9 cellular contexts compared by ENCODE assay signal in genomic region chr10:26881600-26882331, GRCh38. TPM values are rescaled to one million over a fixed set of nuclear protein-coding genes. Genes with fewer than 3 reads are reported as not detected.
DNase-seq lines count a peak whose midpoint lies in the region; ATAC-seq and TF ChIP-seq lines count a peak whose summit lies in the region.
"Had no signal": no experiment of that assay in that cellular context is flagged by ENCODE, and none has a peak within 500 bp of the region (broad histone marks: within the 10 kb centered on the region; RNA-seq: fewer than 3 reads in every experiment).

No MANE protein-coding gene starts in this region.

- no peaks in the 10 kb centered on the region for H3K79me2 ChIP-seq in Karpas-422 (ENCODE audit: low read length)

- H3K4me1 ChIP-seq in Karpas-422 (ENCODE audit: low read length): peaks cover 13% of the 10 kb centered on the region
- 0 out of 2 replicates have a peak, but pooled peaks cover 3% of the 10 kb centered on the region for H3K4me1 ChIP-seq in Panc1 (ENCODE audit: control insufficient read depth, insufficient read depth, low read length)

- no TSS peak for BruUV-seq in Panc1 (replicated peaks; lab: Mats Ljungman, UMichigan)

- DNase-seq in CD1c-positive myeloid dendritic cell (ENCODE audit: extremely low spot score) (peak; percentile 74), Karpas-422 (peak; percentile 84), Panc1 (ENCODE audit: low read depth, low spot score) (no peak), endothelial cell (ENCODE audit: low spot score) (no peak), midbrain (lab: John Stamatoyannopoulos, UW) (peak; percentile 81), ecto neural progenitor cell (ENCODE audit: low spot score) (no peak)

- POLR2A ChIA-PET in Panc1 (lab: Charles Lee): interaction anchor here (0.5 kb wide), 1 partner anchor 26 kb away, joined by 7 read pairs; no protein-coding TSS in a partner anchor

- H2AFZ ChIP-seq in Karpas-422 (ENCODE audit: low read length): no peak overlapping the region

- CTCF ChIA-PET in Panc1 (lab: Charles Lee): interaction anchor here (0.7 to 2.5 kb wide), 3 partner anchors 149 to 550 kb away, joined by 3 to 9 read pairs (median 5); no protein-coding TSS in a partner anchor

- no peak overlapping the region for H3K9ac ChIP-seq in Karpas-422 (ENCODE audit: low read length)

- H3K4me1 Mint-ChIP-seq in endothelial cell (ENCODE audit: unreplicated experiment): no peaks in the 10 kb centered on the region

- H3K36me3 Mint-ChIP-seq in endothelial cell (ENCODE audit: low read depth, unreplicated experiment): no peaks in the 10 kb centered on the region
- H3K36me3 Mint-ChIP-seq: IgD-negative memory B cell had no signal

- no peak overlapping the region for H3K27ac ChIP-seq in Karpas-422 (ENCODE audit: low read length)
- H3K27ac ChIP-seq in Panc1 (ENCODE audit: low read length): no peak overlapping the region

- H3K9me2 ChIP-seq in Karpas-422 (replicated peaks; ENCODE audit: insufficient read depth, low read length): no peaks in the 10 kb centered on the region

- no peaks in the 10 kb centered on the region for H3K9me3 Mint-ChIP-seq in endothelial cell (ENCODE audit: unreplicated experiment)
- H3K9me3 Mint-ChIP-seq: IgD-negative memory B cell had no signal

- H3K27ac Mint-ChIP-seq in endothelial cell (ENCODE audit: unreplicated experiment): no peak overlapping the region
- H3K27ac Mint-ChIP-seq: IgD-negative memory B cell had no signal

- no peaks in the 10 kb centered on the region for H4K20me1 ChIP-seq in Karpas-422 (ENCODE audit: insufficient read depth, low read depth, low read length)

- intact Hi-C loops in Panc1 (cut with micrococcal nuclease; ENCODE audit: unreplicated experiment): loop anchor here (2.0 to 10.0 kb wide), 4 partner anchors 155 to 547 kb away; no protein-coding TSS in a partner anchor

- no peaks in the 10 kb centered on the region for H3K27me3 ChIP-seq in Karpas-422 (ENCODE audit: low read length)
- no peaks in the 10 kb centered on the region for H3K27me3 ChIP-seq in Panc1 (ENCODE audit: control insufficient read depth, insufficient read depth, low read length)

- in situ Hi-C loops in Panc1 (cut with HindIII; ENCODE audit: low pct_unique_long_range_greater_than_20kb, low sequenced_read_pairs): no loop called here

- H3K4me3 ChIP-seq in Karpas-422 (ENCODE audit: low read length) (no peak overlapping the region), Panc1 (ENCODE audit: low read depth in 2 of 2, low read length in 2 of 2) (peak overlapping the region in 1 of 2 experiments; percentile 10; a peak in 1 of 4 replicates)

- no peak overlapping the region for H3K4me2 ChIP-seq in Karpas-422 (ENCODE audit: low read depth, low read length, poor library complexity, severe bottlenecking)

- TF ChIP-seq CTCF in Panc1 (IDR thresholded peaks at IDR 0.05) (peak; percentile 74), endothelial cell (IDR thresholded peaks at IDR 0.05; ENCODE audit: unreplicated experiment) (peak; percentile 21)

- H3K36me3 ChIP-seq in Karpas-422 (ENCODE audit: insufficient read depth, low read length) (no peaks in the 10 kb centered on the region), Panc1 (ENCODE audit: control insufficient read depth, insufficient read depth, low read length) (no peaks in the 10 kb centered on the region)

- peak; percentile 81 for ATAC-seq in GM18867 (IDR thresholded peaks at IDR 0.05; ENCODE audit: unreplicated experiment)
- peak; percentile 90 for ATAC-seq in Panc1
- no peak for ATAC-seq in HG03442 (IDR thresholded peaks at IDR 0.05; ENCODE audit: unreplicated experiment)

- H3K27me3 Mint-ChIP-seq in endothelial cell (ENCODE audit: unreplicated experiment): no peaks in the 10 kb centered on the region

- H3K9me3 ChIP-seq in Karpas-422 (ENCODE audit: low read length) (no peaks in the 10 kb centered on the region), Panc1 (ENCODE audit: control insufficient read depth, insufficient read depth, low read depth, low read length) (no peaks in the 10 kb centered on the region)

- no peak overlapping the region for H3K4me3 Mint-ChIP-seq in endothelial cell (ENCODE audit: unreplicated experiment)
- H3K4me3 Mint-ChIP-seq: IgD-negative memory B cell had no signal

RNA-seq across cellular contexts. Expression of gene ABI1, which starts 21.0 kb away (rescaled TPM):
- 46.0 and 79.8 TPM in 2 replicates for total RNA-seq in Karpas-422 (2014; rRNA removed; shearing (Covaris generic); ENCODE audit: low replicate concordance)
- total RNA-seq in Panc1 (2021; ENCODE audit: unreplicated experiment) (35.2 TPM), endothelial cell (ENCODE audit: unreplicated experiment) (67.5 TPM)
- 29.5 TPM for polyA plus RNA-seq in Panc1 (2012; ENCODE audit: insufficient read length)

Comparison
In these comparisons a context has a peak if more than half of its experiments do, and no peak if none do; other contexts are left out.
1. DNase-seq: peak in CD1c-positive myeloid dendritic cell (single experiment), Karpas-422 (single experiment) and midbrain (single experiment); none in Panc1 (single experiment), endothelial cell (single experiment) and ecto neural progenitor cell (single experiment).